ENCODE assay signal across 8 cellular contexts in genomic region chr12:108731105-108731865, GRCh38. TPM values are rescaled to one million over a fixed set of nuclear protein-coding genes. Genes with fewer than 3 reads are reported as not detected.
DNase-seq lines count a peak whose midpoint lies in the region; ATAC-seq and TF ChIP-seq lines count a peak whose summit lies in the region.

TSS of gene CORO1C (minus strand) at chr12:108731518. CDS start at chr12:108701318, 30,200 bp downstream.

- peak within 1 kb of the TSS; percentile 98 to 99 for H3K27ac ChIP-seq in coronary artery

- H3K27me3 ChIP-seq in BJ (ENCODE audit: control insufficient read depth, insufficient read depth, low read length): no peaks in the 10 kb centered on the region

- peak within 1 kb of the TSS; percentile 98 for H3K4me3 ChIP-seq in BJ (ENCODE audit: low read depth, low read length)
- H3K4me3 ChIP-seq in coronary artery: peak within 1 kb of the TSS; percentile 93

- peak within 1 kb of the TSS; percentile 94 for H3K4me3 Mint-ChIP-seq in activated CD4-positive, alpha-beta T cell treated with anti-CD3 and anti-CD28 coated beads, Interleukin-2, amount 10 ng/mL, durations not matched to agents 24 days and 14 days

- H3K27ac Mint-ChIP-seq in activated CD4-positive, alpha-beta T cell treated with anti-CD3 and anti-CD28 coated beads, Interleukin-2, amount 10 ng/mL, durations not matched to agents 24 days and 14 days: peak within 1 kb of the TSS; percentile 95

- peaks cover 6% of the 10 kb centered on the region for H3K27me3 Mint-ChIP-seq in activated CD4-positive, alpha-beta T cell treated with anti-CD3 and anti-CD28 coated beads, Interleukin-2, amount 10 ng/mL, durations not matched to agents 24 days and 14 days

- CTCF ChIA-PET in BJ (lab: Yijun Ruan, JAX): interaction anchor here (1.4 to 1.5 kb wide), 3 partner anchors 7 to 49 kb away, joined by 3 to 6 read pairs (median 4); no protein-coding TSS in a partner anchor

- intact Hi-C loops in activated CD4-positive, alpha-beta T cell treated with anti-CD3 and anti-CD28 coated beads, Interleukin-2, amount 10 ng/mL, durations not matched to agents 24 days and 14 days (cut with micrococcal nuclease): loop anchor here (1.0 to 5.0 kb wide), 6 partner anchors 35 to 366 kb away; partner anchors contain the start of genes ISCU and UNG

- ATAC-seq in HG03442 (IDR thresholded peaks at IDR 0.05; ENCODE audit: unreplicated experiment): peak; percentile 62

- DNase-seq in BJ (ENCODE audit: low read depth): peak; percentile 76
- DNase-seq in GM19238 (ENCODE audit: insufficient read length, low spot score): peak; percentile 93
- DNase-seq in NCI-H510A treated with DMSO at 0.1 percent for 48 hours (lab: John Stamatoyannopoulos, UW): peak; percentile 89
- DNase-seq in activated CD4-positive, alpha-beta T cell treated with anti-CD3 and anti-CD28 coated beads, Interleukin-2, amount 10 ng/mL, durations not matched to agents 24 days and 14 days: peak; percentile 99
- peak; percentile 98 for DNase-seq in coronary artery (ENCODE audit: low spot score)
- DNase-seq in left kidney (ENCODE audit: low read depth, low spot score): peak; percentile 98
- DNase-seq in stimulated activated CD4-positive, alpha-beta T cell treated with anti-CD3 and anti-CD28 coated beads, Interleukin-2, amount 100 ng/mL, for 24 hours: peak; percentile 90 to 96

- H3K36me3 ChIP-seq in BJ (ENCODE audit: control insufficient read depth, insufficient read depth, low read length): no peaks in the 10 kb centered on the region

- no peaks in the 10 kb centered on the region for H3K9me3 Mint-ChIP-seq in activated CD4-positive, alpha-beta T cell treated with anti-CD3 and anti-CD28 coated beads, Interleukin-2, amount 10 ng/mL, durations not matched to agents 24 days and 14 days

- no peaks in the 10 kb centered on the region for H3K36me3 Mint-ChIP-seq in activated CD4-positive, alpha-beta T cell treated with anti-CD3 and anti-CD28 coated beads, Interleukin-2, amount 10 ng/mL, durations not matched to agents 24 days and 14 days (ENCODE audit: low read depth)

- TF ChIP-seq CTCF in BJ (IDR thresholded peaks at IDR 0.05; ENCODE audit: insufficient read depth, low read depth, low read length): peak; percentile 87
- peak; percentile 69 for TF ChIP-seq CTCF in coronary artery (IDR thresholded peaks at IDR 0.05)

- H3K4me1 Mint-ChIP-seq in activated CD4-positive, alpha-beta T cell treated with anti-CD3 and anti-CD28 coated beads, Interleukin-2, amount 10 ng/mL, durations not matched to agents 24 days and 14 days: peaks cover 41% of the 10 kb centered on the region

- POLR2A ChIA-PET in BJ (lab: Charles Lee): interaction anchor here (0.6 kb wide), 1 partner anchor 12 kb away, joined by 5 read pairs; no protein-coding TSS in a partner anchor

RNA-seq across cellular contexts. Expression of gene CORO1C, which starts in this region (rescaled TPM):
- 416 and 532 TPM in 2 replicates for polyA plus RNA-seq in BJ (2011; rRNA removed)
- polyA minus RNA-seq in BJ (2011; rRNA and poly(A)+ RNA removed): 691 and 787 TPM in 2 replicates
- 64.6 and 70.1 TPM in 2 replicates for total RNA-seq in activated CD4-positive, alpha-beta T cell treated with anti-CD3 and anti-CD28 coated beads, Interleukin-2, amount 10 ng/mL, durations not matched to agents 24 days and 14 days

Comparison
In these comparisons a context has a peak if more than half of its experiments do, and no peak if none do; other contexts are left out.
1. Peak in every context shown above with its lines: DNase-seq, ATAC-seq, H3K4me3 ChIP-seq and H3K27ac ChIP-seq.